In the genomic region with DNA sequence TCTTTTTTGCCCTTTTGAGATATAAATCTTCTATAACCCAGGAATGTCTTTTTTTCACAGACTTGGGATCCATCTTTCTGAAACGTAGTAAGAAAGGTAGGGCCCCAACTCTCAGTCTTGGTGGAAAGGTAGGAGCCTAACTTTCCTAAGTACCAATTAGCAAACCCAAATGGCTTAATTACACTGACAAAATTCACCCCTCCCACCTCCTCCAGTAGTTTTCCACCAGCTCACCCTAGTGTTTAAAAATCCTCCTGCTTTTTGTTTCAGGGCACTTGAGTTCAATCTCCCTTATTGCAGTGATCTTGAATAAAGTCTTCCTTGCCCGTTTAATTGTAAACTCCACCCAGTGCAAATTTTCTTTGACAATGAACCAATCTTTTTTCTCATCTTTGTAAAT, we compare ENCODE assay signal across 30 cellular contexts.
"Had no signal": no experiment of that assay in that cellular context is flagged by ENCODE, and none has a peak within 500 bp of the region (broad histone marks: within the 10 kb centered on the region; RNA-seq: fewer than 3 reads in every experiment).

No MANE protein-coding gene starts in this region.

- H3K27ac ChIP-seq: body of pancreas, colonic mucosa, gastrocnemius medialis, left ventricle myocardium inferior, parathyroid adenoma, psoas muscle, right atrium auricular region, stomach, thyroid gland, upper lobe of left lung, vagina had no signal

- H3K36me3 Mint-ChIP-seq: activated naive CD8-positive, alpha-beta T cell; naive thymus-derived CD4-positive, alpha-beta T cell; stimulated activated naive B cell treated with anti-CD40 and anti-IgM and Interleukin-4, amounts not matched to agents 10 μg/mL and 1 μg/mL and 100 μg/mL, for 72 hours had no signal

- H3K4me1 Mint-ChIP-seq: naive thymus-derived CD4-positive, alpha-beta T cell; neural crest cell; stimulated activated naive B cell treated with anti-CD40 and anti-IgM and Interleukin-4, amounts not matched to agents 10 μg/mL and 1 μg/mL and 100 μg/mL, for 72 hours had no signal

- H3K27me3 ChIP-seq: body of pancreas, colonic mucosa, gastrocnemius medialis, right atrium auricular region, stomach, thyroid gland, upper lobe of left lung, vagina had no signal

- H3K27me3 Mint-ChIP-seq: stimulated activated naive B cell treated with anti-CD40 and anti-IgM and Interleukin-4, amounts not matched to agents 10 μg/mL and 1 μg/mL and 100 μg/mL, for 72 hours had no signal

- H3K79me2 ChIP-seq: parathyroid adenoma had no signal

- H3K27ac Mint-ChIP-seq: activated naive CD8-positive, alpha-beta T cell; activated T-cell treated with anti-CD3 and anti-CD28 coated beads, Interleukin-2, amount 50 U/mL, for 72 hours; naive thymus-derived CD4-positive, alpha-beta T cell; stimulated activated naive B cell treated with anti-CD40 and anti-IgM and Interleukin-4, amounts not matched to agents 10 μg/mL and 1 μg/mL and 100 μg/mL, for 72 hours; T-helper 2 cell treated with Interferon-gamma antibody and Interleukin-4, amounts not matched to agents 5 μg/mL and 100 μg/mL, for 36 hours had no signal

- H3K36me3 ChIP-seq: colonic mucosa, gastrocnemius medialis, left ventricle myocardium inferior, right atrium auricular region, stomach, thyroid gland, upper lobe of left lung, vagina had no signal

- H3K9me3 ChIP-seq: body of pancreas, colonic mucosa, gastrocnemius medialis, left ventricle myocardium inferior, psoas muscle, right atrium auricular region, stomach, thyroid gland, upper lobe of left lung, vagina had no signal

- H3K4me2 ChIP-seq: smooth muscle cell had no signal

- DNase-seq: activated CD4-positive, alpha-beta T cell treated with anti-CD3 and anti-CD28 coated beads for 4 hours; activated CD4-positive, alpha-beta T cell treated with anti-CD3 and anti-CD28 coated beads, Interleukin-2, amount 50 U/mL, for 4 hours; activated naive CD4-positive, alpha-beta T cell; activated T-cell treated with anti-CD3 and anti-CD28 coated beads for 4 hours; activated T-cell treated with anti-CD3 and anti-CD28 coated beads, Interleukin-2, amount 50 U/mL, for 72 hours; anterior cingulate cortex; body of pancreas; cerebellar nuclear complex; colonic mucosa; effector CD8-positive, alpha-beta T cell; gastrocnemius medialis; glutamatergic neuron; islet precursor cell; left ventricle myocardium inferior; naive thymus-derived CD4-positive, alpha-beta T cell; occipital lobe; psoas muscle; stimulated activated CD4-positive, alpha-beta T cell treated with anti-CD3 and anti-CD28 coated beads, Interleukin-2, amount 100 ng/mL, for 24 hours; stimulated activated naive B cell treated with anti-CD40 and anti-IgM and Interleukin-4, amounts not matched to agents 10 μg/mL and 1 μg/mL and 100 μg/mL, for 72 hours; stomach; thyroid gland; upper lobe of left lung had no signal

- H2AFZ ChIP-seq: parathyroid adenoma had no signal

- H3K9ac ChIP-seq: parathyroid adenoma had no signal

- ATAC-seq: activated T-cell treated with anti-CD3 and anti-CD28 coated beads, Interleukin-2, amount 50 U/mL, for 72 hours; body of pancreas; gastrocnemius medialis; naive thymus-derived CD4-positive, alpha-beta T cell; psoas muscle; stimulated activated naive B cell treated with anti-CD40 and anti-IgM and Interleukin-4, amounts not matched to agents 10 μg/mL and 1 μg/mL and 100 μg/mL, for 72 hours had no signal

- H3K4me3 Mint-ChIP-seq: activated naive CD8-positive, alpha-beta T cell; activated T-cell treated with anti-CD3 and anti-CD28 coated beads, Interleukin-2, amount 50 U/mL, for 72 hours; naive thymus-derived CD4-positive, alpha-beta T cell; neural crest cell; stimulated activated naive B cell treated with anti-CD40 and anti-IgM and Interleukin-4, amounts not matched to agents 10 μg/mL and 1 μg/mL and 100 μg/mL, for 72 hours; T-helper 2 cell treated with Interferon-gamma antibody and Interleukin-4, amounts not matched to agents 5 μg/mL and 100 μg/mL, for 36 hours had no signal

- H3K9me3 Mint-ChIP-seq: T-helper 2 cell treated with Interferon-gamma antibody and Interleukin-4, amounts not matched to agents 5 μg/mL and 100 μg/mL, for 36 hours had no signal

- H3K4me3 ChIP-seq: body of pancreas, colonic mucosa, gastrocnemius medialis, left ventricle myocardium inferior, lung, psoas muscle, right atrium auricular region, smooth muscle cell, stomach, thyroid gland, upper lobe of left lung, vagina had no signal

- H3K4me1 ChIP-seq: body of pancreas, colonic mucosa, gastrocnemius medialis, parathyroid adenoma, psoas muscle, right atrium auricular region, stomach, upper lobe of left lung, vagina had no signal
